Comparison of ENCODE assay signal across 17 cellular contexts in genomic region chr2:72340665-72341064, GRCh38.
DNase-seq lines count a peak whose midpoint lies in the region; ATAC-seq and TF ChIP-seq lines count a peak whose summit lies in the region.
"Had no signal": no experiment of that assay in that cellular context is flagged by ENCODE, and none has a peak within 500 bp of the region (broad histone marks: within the 10 kb centered on the region; RNA-seq: fewer than 3 reads in every experiment).

No MANE protein-coding gene starts in this region.

- no peaks in the 10 kb centered on the region for H3F3A ChIP-seq in GM23248 (ENCODE audit: insufficient read depth)

- H3K79me2 ChIP-seq in GM23248 (ENCODE audit: insufficient read depth): no peaks in the 10 kb centered on the region

- TF ChIP-seq CTCF in left ventricle myocardium inferior (IDR thresholded peaks at IDR 0.05; ENCODE audit: borderline replicate concordance): no peak
- no peak for TF ChIP-seq CTCF in fibroblast of mammary gland (conservative IDR thresholded peaks at IDR 0.05; ENCODE audit: control insufficient read depth, insufficient read depth, low read depth, low read length)

- no peak overlapping the region for H3K4me2 ChIP-seq in GM23248 (ENCODE audit: unreplicated experiment)

- peaks cover 2% of the 10 kb centered on the region for H3K36me3 ChIP-seq in left ventricle myocardium inferior
- H3K36me3 ChIP-seq in GM23248 (ENCODE audit: low read depth): no peaks in the 10 kb centered on the region
- H3K36me3 ChIP-seq: SJCRH30 had no signal

- no peaks in the 10 kb centered on the region for H4K20me1 ChIP-seq in GM23248 (ENCODE audit: insufficient read depth)

- H3K9me3 ChIP-seq in left ventricle myocardium inferior (replicated peaks): peaks cover 8% of the 10 kb centered on the region
- no peaks in the 10 kb centered on the region for H3K9me3 ChIP-seq in GM23248 (ENCODE audit: low read depth)
- H3K9me3 ChIP-seq: Caco-2, SJCRH30 had no signal

- intact Hi-C loops in Right ventricle myocardium inferior (cut with DNase I) (no loop called here), left ventricle myocardium inferior (cut with micrococcal nuclease) (no loop called here)

- no peak overlapping the region for H3K4me3 ChIP-seq in left ventricle myocardium inferior
- H3K4me3 ChIP-seq in GM23248: no peak overlapping the region
- no peak overlapping the region for H3K4me3 ChIP-seq in fibroblast of mammary gland (ENCODE audit: control insufficient read depth, low read depth, low read length)
- H3K4me3 ChIP-seq in skeletal muscle cell (ENCODE audit: low read depth, low read length): no peak overlapping the region
- H3K4me3 ChIP-seq: SJCRH30 had no signal

- no peak overlapping the region for H3K9ac ChIP-seq in GM23248

- H3K4me1 ChIP-seq in left ventricle myocardium inferior (no peaks in the 10 kb centered on the region), GM23248 (ENCODE audit: insufficient read depth) (no peaks in the 10 kb centered on the region)
- H3K4me1 ChIP-seq: Caco-2, SJCRH30 had no signal

- DNase-seq in Right ventricle myocardium inferior (ENCODE audit: missing footprints) (no peak), left ventricle myocardium inferior (no peak), GM23248 (peak; percentile 29), fibroblast of mammary gland (ENCODE audit: low read depth) (peak; percentile 76), skeletal muscle cell (ENCODE audit: low read depth) (peak; percentile 2)
- DNase-seq: Caco-2; CD4-positive, CD25-positive, alpha-beta regulatory T cell; DMS153; NCI-H1092 treated with DMSO at 0.1 percent for 48 hours; NCI-H345; NCI-H526 treated with DMSO at 0.1 percent for 48 hours; RPMI8226; SJCRH30 had no signal

- in situ Hi-C loops in GM23248 (cut with MboI): no loop called here

- H3K27me3 ChIP-seq in left ventricle myocardium inferior (ENCODE audit: low read depth): no peaks in the 10 kb centered on the region
- no peaks in the 10 kb centered on the region for H3K27me3 ChIP-seq in GM23248 (replicated peaks; ENCODE audit: insufficient read depth)
- H3K27me3 ChIP-seq: SJCRH30 had no signal

- H3K27ac ChIP-seq in left ventricle myocardium inferior (replicated peaks) (no peak overlapping the region), GM23248 (no peak overlapping the region)
- H3K27ac ChIP-seq: SJCRH30 had no signal

- H3K9me2 ChIP-seq in GM23248 (ENCODE audit: insufficient read depth): no peaks in the 10 kb centered on the region

- H2AFZ ChIP-seq in GM23248: no peak overlapping the region

- WGBS in GM23248 (ENCODE audit: low coverage in 1 of 2, low lambda C conversion rate in 2 of 2, missing lambda C conversion rate in 2 of 2), 2 experiments: 23 to 24% methylated on average over 4 of the region's 4 CpGs

- ATAC-seq in Right ventricle myocardium inferior (peak; percentile 70), GM19463 (IDR thresholded peaks at IDR 0.05; ENCODE audit: unreplicated experiment) (no peak), GM18517 (IDR thresholded peaks at IDR 0.05; ENCODE audit: unreplicated experiment) (no peak), GM18861 (IDR thresholded peaks at IDR 0.05; ENCODE audit: unreplicated experiment) (no peak)
- ATAC-seq: HCT116 had no signal

Comparison
In these comparisons a context has a peak if more than half of its experiments do, and no peak if none do; other contexts are left out.
1. DNase-seq: peak in GM23248 (single experiment), fibroblast of mammary gland (single experiment) and skeletal muscle cell (single experiment); none in Right ventricle myocardium inferior (single experiment) and left ventricle myocardium inferior (single experiment).